8 cellular contexts compared by ENCODE assay signal in genomic region chrX:11100281-11101035, GRCh38. TPM values are rescaled to one million over a fixed set of nuclear protein-coding genes. Genes with fewer than 3 reads are reported as not detected.
DNase-seq lines count a peak whose midpoint lies in the region; ATAC-seq, FAIRE-seq and TF ChIP-seq lines count a peak whose summit lies in the region.

No MANE protein-coding gene starts in this region.

- no peak overlapping the region for H3K4me2 ChIP-seq in GM23338

- H3F3A ChIP-seq in GM23338 (replicated peaks; ENCODE audit: low read depth) = no peaks in the 10 kb centered on the region

- H3K9me3 ChIP-seq in NT2/D1 (ENCODE audit: insufficient read depth, low read length) (no peaks in the 10 kb centered on the region), esophagus muscularis mucosa (no peaks in the 10 kb centered on the region)

- H3K9me3 Mint-ChIP-seq in GM23338 (no peaks in the 10 kb centered on the region), osteocyte (ENCODE audit: unreplicated experiment) (peaks cover 10% of the 10 kb centered on the region)
- no peaks in the 10 kb centered on the region for H3K9me3 Mint-ChIP-seq in activated T-cell treated with anti-CD3 and anti-CD28 coated beads, Interleukin-2, amount 50 U/mL, for 4 hours

- peak; percentile 55 for ATAC-seq in GM23338
- no peak for ATAC-seq in activated T-cell treated with anti-CD3 and anti-CD28 coated beads, Interleukin-2, amount 50 U/mL, for 4 hours

- no peaks in the 10 kb centered on the region for H3K9me2 ChIP-seq in GM23338 (ENCODE audit: insufficient read depth)

- H3K79me2 ChIP-seq in GM23338 (replicated peaks; ENCODE audit: insufficient read depth) = no peaks in the 10 kb centered on the region

- H4K20me1 ChIP-seq in GM23338 (replicated peaks; ENCODE audit: insufficient read depth) = no peaks in the 10 kb centered on the region

- H2AFZ ChIP-seq in GM23338 = no peak overlapping the region

- TF ChIP-seq CTCF in GM23338 (conservative IDR thresholded peaks at IDR 0.05; ENCODE audit: low read depth in 2 of 2) (peak; percentile 63 to 66), esophagus muscularis mucosa (IDR thresholded peaks at IDR 0.05) (peak; percentile 46 to 52 (median 50)), osteocyte (IDR thresholded peaks at IDR 0.05) (peak; percentile 61)

- H3K4me1 Mint-ChIP-seq in GM23338 (peaks cover 8% of the 10 kb centered on the region), osteocyte (ENCODE audit: unreplicated experiment) (peaks cover 8% of the 10 kb centered on the region)
- no peaks in the 10 kb centered on the region for H3K4me1 Mint-ChIP-seq in activated T-cell treated with anti-CD3 and anti-CD28 coated beads, Interleukin-2, amount 50 U/mL, for 4 hours (ENCODE audit: low read depth)

- H3K36me3 Mint-ChIP-seq in GM23338 (ENCODE audit: low read depth) (no peaks in the 10 kb centered on the region), osteocyte (ENCODE audit: unreplicated experiment) (no peaks in the 10 kb centered on the region)
- no peaks in the 10 kb centered on the region for H3K36me3 Mint-ChIP-seq in activated T-cell treated with anti-CD3 and anti-CD28 coated beads, Interleukin-2, amount 50 U/mL, for 4 hours (ENCODE audit: insufficient read depth)

- TF ChIP-seq EP300 in esophagus muscularis mucosa (IDR thresholded peaks at IDR 0.05) = no peak

- no peak overlapping the region for H3K4me3 ChIP-seq in GM23338
- no peak overlapping the region for H3K4me3 ChIP-seq in NT2/D1 (ENCODE audit: insufficient read length, low read depth)
- no peak overlapping the region for H3K4me3 ChIP-seq in esophagus muscularis mucosa

- H3K27me3 Mint-ChIP-seq in GM23338 (ENCODE audit: insufficient read depth, low read depth, poor library complexity) (peaks cover 4% of the 10 kb centered on the region), osteocyte (ENCODE audit: unreplicated experiment) (no peaks in the 10 kb centered on the region)
- H3K27me3 Mint-ChIP-seq in activated T-cell treated with anti-CD3 and anti-CD28 coated beads, Interleukin-2, amount 50 U/mL, for 4 hours (ENCODE audit: low read depth) = no peaks in the 10 kb centered on the region

- peak; percentile 91 for FAIRE-seq in A204.1 (lab: Jason Lieb, UNC)

- no peak for TF ChIP-seq POLR2A in esophagus muscularis mucosa (IDR thresholded peaks at IDR 0.05; ENCODE audit: low read depth)

- WGBS in esophagus muscularis mucosa = 34% methylated on average over 10 of the region's 10 CpGs

- peak; percentile 60 for DNase-seq in GM23338 (ENCODE audit: low spot score)
- peak; percentile 28 for DNase-seq in NT2/D1 (ENCODE audit: low read depth, low spot score)
- no peak for DNase-seq in esophagus muscularis mucosa (ENCODE audit: extremely low spot score)
- DNase-seq in osteocyte (ENCODE audit: extremely low spot score, unreplicated experiment) = no peak
- DNase-seq in activated T-cell treated with anti-CD3 and anti-CD28 coated beads, Interleukin-2, amount 50 U/mL, for 4 hours = no peak
- no peak for DNase-seq in posterior vena cava (ENCODE audit: low spot score)
- DNase-seq in stimulated activated CD4-positive, alpha-beta T cell treated with anti-CD3 and anti-CD28 coated beads, Interleukin-12 subunit alpha, Interleukin-12 subunit beta, amount 100 ng/mL, for 4 hours = no peak

- no peak overlapping the region for H3K27ac ChIP-seq in GM23338 (ENCODE audit: low read depth)
- peak overlapping the region; percentile 69 to 75 (median 72) for H3K27ac ChIP-seq in esophagus muscularis mucosa (replicated peaks in 1 of 4)

- H3K27me3 ChIP-seq in GM23338 (ENCODE audit: insufficient read depth) (no peaks in the 10 kb centered on the region), NT2/D1 (ENCODE audit: insufficient read depth, insufficient read length) (no peaks in the 10 kb centered on the region), esophagus muscularis mucosa (no peaks in the 10 kb centered on the region)

- H3K4me1 ChIP-seq in GM23338 (ENCODE audit: insufficient read depth) (no peaks in the 10 kb centered on the region), NT2/D1 (ENCODE audit: insufficient read depth, insufficient read length) (peaks cover 2% of the 10 kb centered on the region), esophagus muscularis mucosa (peaks cover 0 to 27% (median 14%) of the 10 kb centered on the region in 4 donors)

- H3K36me3 ChIP-seq in GM23338 (ENCODE audit: insufficient read depth) = no peaks in the 10 kb centered on the region
- H3K36me3 ChIP-seq in NT2/D1 (ENCODE audit: insufficient read depth, insufficient read length, low read length) = peaks cover 4% of the 10 kb centered on the region
- no peaks in the 10 kb centered on the region for H3K36me3 ChIP-seq in esophagus muscularis mucosa

- H3K4me3 Mint-ChIP-seq in GM23338 = no peak overlapping the region
- H3K4me3 Mint-ChIP-seq in osteocyte (ENCODE audit: unreplicated experiment) = no peak overlapping the region
- no peak overlapping the region for H3K4me3 Mint-ChIP-seq in activated T-cell treated with anti-CD3 and anti-CD28 coated beads, Interleukin-2, amount 50 U/mL, for 4 hours

- no peak overlapping the region for H3K9ac ChIP-seq in NT2/D1 (ENCODE audit: insufficient read length, low read depth)

- H3K27ac Mint-ChIP-seq in GM23338 (no peak overlapping the region), osteocyte (ENCODE audit: unreplicated experiment) (peak overlapping the region; percentile 66)

- intact Hi-C loops in esophagus muscularis mucosa (cut with DNase I) = loop anchor here (5.0 to 10.0 kb wide), 3 partner anchors 378 to 906 kb away; no protein-coding TSS in a partner anchor
- intact Hi-C loops in posterior vena cava (cut with DNase I) = loop anchor here in 1 of 2 donors (5.0 kb wide), 1 partner anchor 1288 kb away; no protein-coding TSS in a partner anchor

TF ChIP-seq in GM23338, 12 proteins besides CTCF, POLR2A, EP300 and RAD21:
- no peak for TF ChIP-seq CREB1 (CRISPR knock-in tag; IDR thresholded peaks at IDR 0.05; ENCODE audit: low read depth)
- no peak for TF ChIP-seq EZH2phosphoT487 (IDR thresholded peaks at IDR 0.05; ENCODE audit: unreplicated experiment)
- no peak for TF ChIP-seq POLR2AphosphoS5 (IDR thresholded peaks at IDR 0.05; ENCODE audit: low read depth)
- TF ChIP-seq REST (IDR thresholded peaks at IDR 0.05; ENCODE audit: unreplicated experiment) = no peak
- no peak for TF ChIP-seq ZNF114 (CRISPR knock-in tag; IDR thresholded peaks at IDR 0.05)
- TF ChIP-seq ETS1 (IDR thresholded peaks at IDR 0.05) = no peak

RNA-seq across cellular contexts. Expression of gene HCCS, which starts 10.7 kb away (rescaled TPM):
- total RNA-seq in GM23338 (2014; rRNA removed; shearing (Covaris generic)) = 18.6 TPM in 2 replicates
- polyA plus RNA-seq in GM23338 (2016; fragmentation: Nextera tagmentation; extraction: Ambion mirVana) = 21.6 and 27.7 TPM in 2 replicates
- total RNA-seq in esophagus muscularis mucosa (10 to 100 TPM; 17.7 to 24.2 (median 22.0) TPM), osteocyte (27.9 and 32.2 TPM in 2 replicates), posterior vena cava (10 to 100 TPM; 14.5 to 17.7 TPM)
- 10 to 100 TPM; 39.4 to 40.2 (median 39.7) TPM for total RNA-seq in activated T-cell treated with anti-CD3 and anti-CD28 coated beads, Interleukin-2, amount 50 U/mL, for 4 hours

Comparison
In these comparisons a context has a peak if more than half of its experiments do, and no peak if none do; other contexts are left out.
1. DNase-seq: peak in GM23338 (single experiment) and NT2/D1 (single experiment); none in esophagus muscularis mucosa (single experiment), osteocyte (single experiment), activated T-cell treated with anti-CD3 and anti-CD28 coated beads, Interleukin-2, amount 50 U/mL, for 4 hours (single experiment), posterior vena cava (single experiment) and stimulated activated CD4-positive, alpha-beta T cell treated with anti-CD3 and anti-CD28 coated beads, Interleukin-12 subunit alpha, Interleukin-12 subunit beta, amount 100 ng/mL, for 4 hours (single experiment).
2. Peak in every context shown above with its lines, with median percentiles within 50 percentile points of each other: CTCF ChIP-seq.